18 cellular contexts compared by ENCODE assay signal in the genomic region with DNA sequence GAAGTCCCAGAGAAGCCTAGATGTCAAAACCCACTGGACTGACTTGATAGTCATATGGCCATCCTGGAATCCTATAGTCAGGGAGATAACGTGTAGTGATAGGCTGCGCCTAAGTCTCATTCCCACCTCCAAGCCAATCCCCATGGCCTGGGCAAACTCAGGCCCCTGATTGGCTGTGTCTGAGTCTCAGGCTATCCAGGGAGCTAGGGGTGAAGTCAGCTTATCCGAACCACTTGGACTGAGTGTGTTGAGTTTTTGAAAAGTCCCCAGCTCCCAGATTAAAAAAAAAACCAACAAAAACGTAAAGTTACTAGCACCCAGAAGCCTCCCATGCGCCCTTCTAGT. TPM values are rescaled to one million over a fixed set of nuclear protein-coding genes. Genes with fewer than 3 reads are reported as not detected.
A peak's percentile ranks its signal among the peaks of the same experiment; 100 is the strongest.
DNase-seq lines count a peak whose midpoint lies in the region; ATAC-seq and TF ChIP-seq lines count a peak whose summit lies in the region.
"Had no signal": no experiment of that assay in that cellular context is flagged by ENCODE, and none has a peak within 500 bp of the region (broad histone marks: within the 10 kb centered on the region; RNA-seq: fewer than 3 reads in every experiment).

No MANE protein-coding gene starts in this region.

- no peaks in the 10 kb centered on the region for H3K27me3 Mint-ChIP-seq in activated T-cell treated with anti-CD3 and anti-CD28 coated beads, Interleukin-2, amount 50 U/mL, for 72 hours (ENCODE audit: low read depth)
- no peaks in the 10 kb centered on the region for H3K27me3 Mint-ChIP-seq in activated T-cell treated with anti-CD3 and anti-CD28 coated beads, Interleukin-2, amount 50 U/mL, for 4 hours (ENCODE audit: low read depth)
- H3K27me3 Mint-ChIP-seq in activated T-helper 2 cell treated with anti-CD3 and anti-CD28 coated beads, Interferon-gamma antibody, Interleukin-2, Interleukin-4, amounts not matched to agents 10 μg/mL and 5 μg/mL and 100 μg/mL, durations not matched to agents 14 hours and 24 hours and 36 hours (ENCODE audit: low read depth): no peaks in the 10 kb centered on the region
- no peaks in the 10 kb centered on the region for H3K27me3 Mint-ChIP-seq in natural killer cell (ENCODE audit: low read depth in 2 of 2)

- TF ChIP-seq CTCF in natural killer cell (IDR thresholded peaks at IDR 0.05): no peak

- ATAC-seq in activated T-cell treated with anti-CD3 and anti-CD28 coated beads, Interleukin-2, amount 50 U/mL, for 72 hours (replicated peaks in 1 of 2): no peak
- ATAC-seq in activated T-cell treated with anti-CD3 and anti-CD28 coated beads, Interleukin-2, amount 50 U/mL, for 4 hours: no peak
- no peak for ATAC-seq in natural killer cell
- ATAC-seq: sciatic nerve had no signal

- peak overlapping the region; percentile 90 for H3K27ac Mint-ChIP-seq in activated T-cell treated with anti-CD3 and anti-CD28 coated beads, Interleukin-2, amount 50 U/mL, for 72 hours
- H3K27ac Mint-ChIP-seq in activated T-helper 2 cell treated with anti-CD3 and anti-CD28 coated beads, Interferon-gamma antibody, Interleukin-2, Interleukin-4, amounts not matched to agents 10 μg/mL and 5 μg/mL and 100 μg/mL, durations not matched to agents 14 hours and 24 hours and 36 hours: peak overlapping the region; percentile 21
- peak overlapping the region; percentile 89 to 94 for H3K27ac Mint-ChIP-seq in natural killer cell
- H3K27ac Mint-ChIP-seq: brain had no signal

- H3K4me1 Mint-ChIP-seq in activated T-cell treated with anti-CD3 and anti-CD28 coated beads, Interleukin-2, amount 50 U/mL, for 72 hours (ENCODE audit: low read depth): peaks cover 81% of the 10 kb centered on the region
- H3K4me1 Mint-ChIP-seq in activated T-cell treated with anti-CD3 and anti-CD28 coated beads, Interleukin-2, amount 50 U/mL, for 4 hours (ENCODE audit: low read depth): peaks cover 60% of the 10 kb centered on the region
- peaks cover 44% of the 10 kb centered on the region for H3K4me1 Mint-ChIP-seq in activated T-helper 2 cell treated with anti-CD3 and anti-CD28 coated beads, Interferon-gamma antibody, Interleukin-2, Interleukin-4, amounts not matched to agents 10 μg/mL and 5 μg/mL and 100 μg/mL, durations not matched to agents 14 hours and 24 hours and 36 hours (ENCODE audit: low read depth)
- H3K4me1 Mint-ChIP-seq in natural killer cell: peaks cover 46 to 66% of the 10 kb centered on the region in 2 donors
- H3K4me1 Mint-ChIP-seq: brain had no signal

- H3K9me3 Mint-ChIP-seq in activated T-cell treated with anti-CD3 and anti-CD28 coated beads, Interleukin-2, amount 50 U/mL, for 72 hours: peaks cover 0 to 6% of the 10 kb centered on the region in 2 donors
- H3K9me3 Mint-ChIP-seq in activated T-cell treated with anti-CD3 and anti-CD28 coated beads, Interleukin-2, amount 50 U/mL, for 4 hours: no peaks in the 10 kb centered on the region
- peaks cover 11% of the 10 kb centered on the region for H3K9me3 Mint-ChIP-seq in activated T-helper 2 cell treated with anti-CD3 and anti-CD28 coated beads, Interferon-gamma antibody, Interleukin-2, Interleukin-4, amounts not matched to agents 10 μg/mL and 5 μg/mL and 100 μg/mL, durations not matched to agents 14 hours and 24 hours and 36 hours
- H3K9me3 Mint-ChIP-seq in natural killer cell: no peaks in the 10 kb centered on the region

- intact Hi-C loops in activated T-helper 2 cell treated with anti-CD3 and anti-CD28 coated beads, Interferon-gamma antibody, Interleukin-2, Interleukin-4, amounts not matched to agents 10 μg/mL and 5 μg/mL and 100 μg/mL, durations not matched to agents 14 hours and 24 hours and 36 hours (cut with micrococcal nuclease): no loop called here
- intact Hi-C loops in natural killer cell (cut with micrococcal nuclease): no loop called here

- no peak overlapping the region for H3K4me3 ChIP-seq in H7 (ENCODE audit: insufficient read depth, low read depth, low read length)
- H3K4me3 ChIP-seq: tibial nerve had no signal

- H3K36me3 Mint-ChIP-seq in activated T-cell treated with anti-CD3 and anti-CD28 coated beads, Interleukin-2, amount 50 U/mL, for 72 hours (ENCODE audit: insufficient read depth in 2 of 2): peaks cover 10 to 31% of the 10 kb centered on the region in 2 donors
- H3K36me3 Mint-ChIP-seq in activated T-cell treated with anti-CD3 and anti-CD28 coated beads, Interleukin-2, amount 50 U/mL, for 4 hours (ENCODE audit: insufficient read depth): peaks cover 19% of the 10 kb centered on the region
- H3K36me3 Mint-ChIP-seq in activated T-helper 2 cell treated with anti-CD3 and anti-CD28 coated beads, Interferon-gamma antibody, Interleukin-2, Interleukin-4, amounts not matched to agents 10 μg/mL and 5 μg/mL and 100 μg/mL, durations not matched to agents 14 hours and 24 hours and 36 hours (ENCODE audit: low read depth): peaks cover 73% of the 10 kb centered on the region
- H3K36me3 Mint-ChIP-seq in natural killer cell: no peaks in the 10 kb centered on the region
- H3K36me3 Mint-ChIP-seq: brain had no signal

- no peak for DNase-seq in activated T-cell treated with anti-CD3 and anti-CD28 coated beads, Interleukin-2, amount 50 U/mL, for 72 hours
- DNase-seq in activated T-cell treated with anti-CD3 and anti-CD28 coated beads, Interleukin-2, amount 50 U/mL, for 4 hours: no peak
- DNase-seq in H7 (peak; percentile 47), natural killer cell (no peak), HT-29 (ENCODE audit: low spot score) (no peak), NOMO-1 (lab: John Stamatoyannopoulos, UW; ENCODE audit: unreplicated experiment in 2 of 2) (no peak), RKO (ENCODE audit: low spot score) (no peak)
- DNase-seq in activated T-helper 2 cell treated with anti-CD3 and anti-CD28 coated beads, Interferon-gamma antibody, Interleukin-2, Interleukin-4, amounts not matched to agents 10 μg/mL and 5 μg/mL and 100 μg/mL, durations not matched to agents 14 hours and 24 hours and 36 hours (ENCODE audit: low spot score): no peak
- DNase-seq: activated CD8-positive, alpha-beta memory T cell treated with anti-CD3 and anti-CD28 coated beads, Interleukin-2, amount 50 U/mL, for 4 hours; activated naive CD4-positive, alpha-beta T cell treated with anti-CD3 and anti-CD28 coated beads for 36 hours; islet precursor cell; NCI-H2107; NCI-H524 treated with DMSO at 0.1 percent for 48 hours; SHP77; stimulated activated naive CD4-positive, alpha-beta T cell had no signal

- H3K27me3 ChIP-seq in H7 (ENCODE audit: control insufficient read depth, insufficient read depth, low read length): no peaks in the 10 kb centered on the region
- H3K27me3 ChIP-seq: tibial nerve had no signal

- peak overlapping the region in 1 of 2 donors; percentile 54 for H3K4me3 Mint-ChIP-seq in activated T-cell treated with anti-CD3 and anti-CD28 coated beads, Interleukin-2, amount 50 U/mL, for 72 hours
- no peak overlapping the region for H3K4me3 Mint-ChIP-seq in activated T-cell treated with anti-CD3 and anti-CD28 coated beads, Interleukin-2, amount 50 U/mL, for 4 hours
- no peak overlapping the region for H3K4me3 Mint-ChIP-seq in activated T-helper 2 cell treated with anti-CD3 and anti-CD28 coated beads, Interferon-gamma antibody, Interleukin-2, Interleukin-4, amounts not matched to agents 10 μg/mL and 5 μg/mL and 100 μg/mL, durations not matched to agents 14 hours and 24 hours and 36 hours (ENCODE audit: low read depth)
- H3K4me3 Mint-ChIP-seq in natural killer cell: peak overlapping the region; percentile 82
- H3K4me3 Mint-ChIP-seq: activated naive CD4-positive, alpha-beta T cell treated with anti-CD3 and anti-CD28 coated beads for 36 hours; brain had no signal

- no peaks in the 10 kb centered on the region for H3K36me3 ChIP-seq in H7 (replicated peaks; ENCODE audit: control insufficient read depth, insufficient read depth, low read length)
- H3K36me3 ChIP-seq: tibial nerve had no signal

RNA-seq across cellular contexts. Expression of gene PIK3CD, which starts 51.6 kb away (rescaled TPM):
- total RNA-seq in activated T-cell treated with anti-CD3 and anti-CD28 coated beads, Interleukin-2, amount 50 U/mL, for 72 hours: 100 to 1,000 TPM; 149 to 162 TPM
- total RNA-seq in activated T-cell treated with anti-CD3 and anti-CD28 coated beads, Interleukin-2, amount 50 U/mL, for 4 hours: 100 to 1,000 TPM in 1 of 3 donors, 10 to 100 TPM in 2; 97.6 to 123 (median 99.2) TPM
- total RNA-seq in H7 (2014; rRNA removed; shearing (Covaris generic)): 6.9 and 18.1 TPM in 2 replicates
- total RNA-seq in activated T-helper 2 cell treated with anti-CD3 and anti-CD28 coated beads, Interferon-gamma antibody, Interleukin-2, Interleukin-4, amounts not matched to agents 10 μg/mL and 5 μg/mL and 100 μg/mL, durations not matched to agents 14 hours and 24 hours and 36 hours: 184 and 189 TPM in 2 replicates
- total RNA-seq in natural killer cell: 100 to 1,000 TPM; 171 to 240 (median 198) TPM
- 0.03 and 0.05 TPM in 2 replicates for total RNA-seq in HT-29 (2014; rRNA removed; shearing (Covaris generic))

Comparison
In these comparisons a context has a peak if more than half of its experiments do, and no peak if none do; other contexts are left out.
1. H3K27ac Mint-ChIP-seq: peak in every context shown above with its lines; median percentile 92 in natural killer cell; 90 in activated T-cell treated with anti-CD3 and anti-CD28 coated beads, Interleukin-2, amount 50 U/mL, for 72 hours; 21 in activated T-helper 2 cell treated with anti-CD3 and anti-CD28 coated beads, Interferon-gamma antibody, Interleukin-2, Interleukin-4, amounts not matched to agents 10 μg/mL and 5 μg/mL and 100 μg/mL, durations not matched to agents 14 hours and 24 hours and 36 hours.